In genomic region chr19:1189419-1189818, GRCh38 we compare ENCODE assay signal across 2 cellular contexts.
TF ChIP-seq lines count a peak whose summit lies in the region.

No MANE protein-coding gene starts in this region.

TF ChIP-seq in SK-N-SH, 30 proteins besides CTCF, POLR2A, EP300 and RAD21:
- TF ChIP-seq RXRA (IDR thresholded peaks at IDR 0.05; ENCODE audit: borderline replicate concordance, low read depth) (no peak), POLR2AphosphoS5 (IDR thresholded peaks at IDR 0.05; ENCODE audit: low read depth, low read length) (no peak), IRF3 (IDR thresholded peaks at IDR 0.05; ENCODE audit: low read depth, low read length) (no peak), ELF1 (IDR thresholded peaks at IDR 0.05) (no peak), GATA2 (CRISPR knock-in tag; IDR thresholded peaks at IDR 0.05) (no peak), CHD2 (IDR thresholded peaks at IDR 0.05; ENCODE audit: low read length, partially characterized antibody) (no peak), PBX3 (IDR thresholded peaks at IDR 0.05) (no peak)

TF ChIP-seq in SK-N-SH treated with all-trans-retinoic acid at 6 μM for 48 hours, 23 proteins besides CTCF, POLR2A, EP300 and RAD21:
- no peak for TF ChIP-seq ZC3H10 (CRISPR knock-in tag; IDR thresholded peaks at IDR 0.05)
- TF ChIP-seq TOX (CRISPR knock-in tag; IDR thresholded peaks at IDR 0.05; ENCODE audit: borderline replicate concordance): no peak
- no peak for TF ChIP-seq SNAI2 (CRISPR knock-in tag; IDR thresholded peaks at IDR 0.05)
